In genomic region chr4:128830906-128831525, GRCh38 we compare ENCODE assay signal across 9 cellular contexts. TPM values are rescaled to one million over a fixed set of nuclear protein-coding genes. Genes with fewer than 3 reads are reported as not detected.
DNase-seq lines count a peak whose midpoint lies in the region; ATAC-seq and TF ChIP-seq lines count a peak whose summit lies in the region.
"Had no signal": no experiment of that assay in that cellular context is flagged by ENCODE, and none has a peak within 500 bp of the region (broad histone marks: within the 10 kb centered on the region; RNA-seq: fewer than 3 reads in every experiment).

No MANE protein-coding gene starts in this region.

- H3K9me3 ChIP-seq in mesenchymal stem cell (ENCODE audit: control insufficient read depth, low read length): no peaks in the 10 kb centered on the region
- H3K9me3 ChIP-seq in suprapubic skin: no peaks in the 10 kb centered on the region

- H3K27ac ChIP-seq in mesenchymal stem cell (ENCODE audit: low read length, poor library complexity, severe bottlenecking) (peak overlapping the region; percentile 46), dorsolateral prefrontal cortex (peak overlapping the region in 20 of 59 donors; percentile 9 to 73 (median 33)), suprapubic skin (no peak overlapping the region)

- H3K9ac ChIP-seq in mesenchymal stem cell (ENCODE audit: low read length): peak overlapping the region; percentile 46

- no peaks in the 10 kb centered on the region for H3K9me3 Mint-ChIP-seq in activated T-helper 17 cell treated with anti-CD3 and anti-CD28 coated beads, Interleukin-2, amount 50 U/mL, for 72 hours

- H3K27ac Mint-ChIP-seq in activated T-helper 17 cell treated with anti-CD3 and anti-CD28 coated beads, Interleukin-2, amount 50 U/mL, for 72 hours: peak overlapping the region; percentile 3
- H3K27ac Mint-ChIP-seq: activated CD8-positive, alpha-beta memory T cell treated with anti-CD3 and anti-CD28 coated beads, Interleukin-2, amount 10 ng/mL, durations not matched to agents 7 days and 5 days had no signal

- DNase-seq in AG10803 (ENCODE audit: low read depth) (peak; percentile 23), mesenchymal stem cell (peak; percentile 30), dorsolateral prefrontal cortex (no peak), suprapubic skin (ENCODE audit: low spot score in 2 of 2) (no peak), A172 (ENCODE audit: low spot score) (no peak)
- DNase-seq: activated CD8-positive, alpha-beta memory T cell treated with anti-CD3 and anti-CD28 coated beads, Interleukin-2, amount 10 ng/mL, durations not matched to agents 7 days and 5 days had no signal

- no peak overlapping the region for H4K91ac ChIP-seq in mesenchymal stem cell (ENCODE audit: low read length)

- no peaks in the 10 kb centered on the region for H3K27me3 ChIP-seq in mesenchymal stem cell (ENCODE audit: control insufficient read depth in 1 of 2, insufficient read depth in 1 of 2, low read length in 2 of 2)
- no peaks in the 10 kb centered on the region for H3K27me3 ChIP-seq in dorsolateral prefrontal cortex
- no peaks in the 10 kb centered on the region for H3K27me3 ChIP-seq in suprapubic skin

- peaks cover 71% of the 10 kb centered on the region for H3K36me3 Mint-ChIP-seq in activated T-helper 17 cell treated with anti-CD3 and anti-CD28 coated beads, Interleukin-2, amount 50 U/mL, for 72 hours (ENCODE audit: low read depth)

- H3K36me3 ChIP-seq in mesenchymal stem cell (ENCODE audit: control insufficient read depth in 1 of 2, insufficient read depth in 2 of 2, low read depth in 1 of 2, low read length in 2 of 2) (peaks cover 28 to 38% of the 10 kb centered on the region in 2 experiments), suprapubic skin (peaks cover 12% of the 10 kb centered on the region)

- intact Hi-C loops in dorsolateral prefrontal cortex (cut with DNase I): no loop called here

- H3K23ac ChIP-seq in mesenchymal stem cell (ENCODE audit: low read length in 2 of 2): no peak overlapping the region

- H4K8ac ChIP-seq in mesenchymal stem cell (ENCODE audit: low read length): no peak overlapping the region

- no peak overlapping the region for H2AFZ ChIP-seq in mesenchymal stem cell (ENCODE audit: low read depth, low read length)

- no peak overlapping the region for H2BK5ac ChIP-seq in mesenchymal stem cell (ENCODE audit: low read depth, low read length, poor library complexity, severe bottlenecking)

- H3K27me3 Mint-ChIP-seq in activated T-helper 17 cell treated with anti-CD3 and anti-CD28 coated beads, Interleukin-2, amount 50 U/mL, for 72 hours: no peaks in the 10 kb centered on the region
- H3K27me3 Mint-ChIP-seq: activated CD8-positive, alpha-beta memory T cell treated with anti-CD3 and anti-CD28 coated beads, Interleukin-2, amount 10 ng/mL, durations not matched to agents 7 days and 5 days had no signal

- peak overlapping the region; percentile 33 for H3K4me2 ChIP-seq in mesenchymal stem cell (ENCODE audit: low read length, poor library complexity, severe bottlenecking)

- ATAC-seq in GM21447 (IDR thresholded peaks at IDR 0.05; ENCODE audit: unreplicated experiment): peak; percentile 35
- ATAC-seq in activated T-helper 17 cell treated with anti-CD3 and anti-CD28 coated beads, Interleukin-2, amount 50 U/mL, for 72 hours (replicated peaks): no peak
- ATAC-seq in GM18909 (IDR thresholded peaks at IDR 0.05; ENCODE audit: poor library complexity, unreplicated experiment): no peak
- ATAC-seq: activated CD8-positive, alpha-beta memory T cell treated with anti-CD3 and anti-CD28 coated beads, Interleukin-2, amount 10 ng/mL, durations not matched to agents 7 days and 5 days had no signal

- H3K18ac ChIP-seq in mesenchymal stem cell (ENCODE audit: low read depth in 1 of 2, low read length in 2 of 2): no peak overlapping the region

- TF ChIP-seq CTCF in AG10803 (conservative IDR thresholded peaks at IDR 0.05; ENCODE audit: low read length): no peak
- TF ChIP-seq CTCF in dorsolateral prefrontal cortex (IDR thresholded peaks at IDR 0.05 in 54 of 56, conservative IDR thresholded peaks at IDR 0.05 in 2 of 56; ENCODE audit: low read depth in 1 of 56, partially characterized antibody in 56 of 56): no peak
- TF ChIP-seq CTCF in suprapubic skin (IDR thresholded peaks at IDR 0.05): no peak

- H3K14ac ChIP-seq in mesenchymal stem cell (ENCODE audit: low read length in 2 of 2): no peak overlapping the region

- no peak for TF ChIP-seq EP300 in suprapubic skin (IDR thresholded peaks at IDR 0.05)

- no peak overlapping the region for H3K4me3 ChIP-seq in AG10803 (ENCODE audit: low read length)
- no peak overlapping the region for H3K4me3 ChIP-seq in mesenchymal stem cell (ENCODE audit: insufficient read depth in 1 of 2, low read depth in 1 of 2, low read length in 2 of 2)
- H3K4me3 ChIP-seq in dorsolateral prefrontal cortex: peak overlapping the region in 13 of 59 donors; percentile 0 to 28 (median 11)
- H3K4me3 ChIP-seq in suprapubic skin: no peak overlapping the region

- no peak overlapping the region for H3K4ac ChIP-seq in mesenchymal stem cell (ENCODE audit: low read depth in 1 of 2, low read length in 2 of 2)

- no peak for TF ChIP-seq POLR2A in suprapubic skin (IDR thresholded peaks at IDR 0.05)

- H2AK5ac ChIP-seq in mesenchymal stem cell (ENCODE audit: low read length, severe bottlenecking): no peak overlapping the region

- H3K4me1 ChIP-seq in mesenchymal stem cell (ENCODE audit: control insufficient read depth, insufficient read depth, low read depth, low read length): peaks cover 17% of the 10 kb centered on the region
- peaks cover 30% of the 10 kb centered on the region for H3K4me1 ChIP-seq in suprapubic skin

- WGBS in mesenchymal stem cell: 41% methylated on average over 2 of the region's 5 CpGs
- WGBS in suprapubic skin: 33% methylated on average over 5 of the region's 5 CpGs

- H2BK15ac ChIP-seq in mesenchymal stem cell (ENCODE audit: low read depth, poor library complexity, severe bottlenecking): no peak overlapping the region

- no peak overlapping the region for H2BK120ac ChIP-seq in mesenchymal stem cell (ENCODE audit: low read depth, low read length)

- H3K79me1 ChIP-seq in mesenchymal stem cell (replicated peaks; ENCODE audit: low read length, poor library complexity, severe bottlenecking): no peaks in the 10 kb centered on the region

- peaks cover 47% of the 10 kb centered on the region for H3K4me1 Mint-ChIP-seq in activated T-helper 17 cell treated with anti-CD3 and anti-CD28 coated beads, Interleukin-2, amount 50 U/mL, for 72 hours

- H3K4me3 Mint-ChIP-seq in activated T-helper 17 cell treated with anti-CD3 and anti-CD28 coated beads, Interleukin-2, amount 50 U/mL, for 72 hours: no peak overlapping the region
- H3K4me3 Mint-ChIP-seq: activated CD8-positive, alpha-beta memory T cell treated with anti-CD3 and anti-CD28 coated beads, Interleukin-2, amount 10 ng/mL, durations not matched to agents 7 days and 5 days had no signal

- H2BK12ac ChIP-seq in mesenchymal stem cell (ENCODE audit: low read length in 2 of 2): no peak overlapping the region

RNA-seq across cellular contexts. Expression of gene JADE1, which starts 21.5 kb away (rescaled TPM):
- 10 to 100 TPM; 22.2 to 27.3 TPM for total RNA-seq in activated T-helper 17 cell treated with anti-CD3 and anti-CD28 coated beads, Interleukin-2, amount 50 U/mL, for 72 hours
- polyA plus RNA-seq in mesenchymal stem cell (2013, experiment 1 of 2): 10.8 TPM
- 10.8 TPM for polyA plus RNA-seq in mesenchymal stem cell (2013, experiment 2 of 2)
- total RNA-seq in dorsolateral prefrontal cortex: 10 to 100 TPM; 21.3 to 55.2 (median 36.1) TPM
- 10 to 100 TPM; 14.0 to 38.5 (median 26.0) TPM for total RNA-seq in suprapubic skin
- total RNA-seq in A172 (2014; rRNA removed; shearing (Covaris generic)): 16.3 and 17.7 TPM in 2 replicates

Comparison
In these comparisons a context has a peak if more than half of its experiments do, and no peak if none do; other contexts are left out.
1. DNase-seq: peak in AG10803 (single experiment) and mesenchymal stem cell (single experiment); none in dorsolateral prefrontal cortex (0 of 10), suprapubic skin (0 of 2) and A172 (single experiment).